ENCODE assay signal across 8 cellular contexts in the genomic region with DNA sequence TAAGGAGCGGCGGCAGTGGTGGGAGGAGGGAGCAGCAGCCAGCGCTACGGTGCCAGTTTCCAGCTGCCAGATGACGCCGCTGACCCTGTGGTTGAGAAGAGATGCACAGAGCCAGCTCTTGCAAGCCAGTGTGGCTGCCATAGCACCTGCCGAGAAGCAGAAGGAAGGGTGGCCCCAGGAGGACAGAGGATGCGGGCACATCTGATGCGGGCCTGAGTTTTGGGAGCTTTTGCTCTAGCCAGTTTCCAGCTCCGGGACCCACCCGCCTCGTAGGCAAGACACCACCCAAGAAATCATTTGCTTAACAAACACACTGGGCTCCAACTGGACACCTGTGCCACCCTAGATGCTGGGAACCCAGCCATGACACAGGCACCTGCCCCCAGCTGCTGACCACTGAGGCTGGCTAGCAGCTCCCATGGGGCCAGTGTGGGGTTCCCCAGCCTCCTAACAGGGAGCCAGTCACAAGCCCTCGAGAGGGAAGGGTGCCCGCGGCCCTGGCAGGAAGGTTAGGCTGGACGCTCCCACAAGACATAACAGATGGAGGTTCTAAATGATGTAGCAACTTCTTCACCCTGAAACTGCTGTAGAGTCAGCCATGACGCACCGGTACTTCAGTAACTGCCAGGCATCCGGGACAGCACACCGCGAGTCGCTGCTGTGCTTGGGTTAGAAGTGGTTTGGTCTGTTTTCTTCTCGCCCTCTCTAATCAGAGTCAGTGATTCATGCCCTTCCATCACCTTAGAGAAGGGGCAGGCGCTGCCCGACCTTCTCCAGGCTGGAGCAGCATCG. TPM values are rescaled to one million over a fixed set of nuclear protein-coding genes. Genes with fewer than 3 reads are reported as not detected.
A peak's percentile ranks its signal among the peaks of the same experiment; 100 is the strongest.
DNase-seq lines count a peak whose midpoint lies in the region; ATAC-seq and TF ChIP-seq lines count a peak whose summit lies in the region.

No MANE protein-coding gene starts in this region.

- no peaks in the 10 kb centered on the region for H3K9me3 ChIP-seq in Caco-2

- CTCF ChIA-PET in Caco-2 (lab: Charles Lee) = no interaction called here

- peak; percentile 57 for DNase-seq in AG08395 (ENCODE audit: low spot score)
- peak; percentile 29 for DNase-seq in NCI-H510A treated with DMSO at 0.1 percent for 48 hours (lab: John Stamatoyannopoulos, UW)
- DNase-seq in fibroblast of pulmonary artery (ENCODE audit: low read depth) = peak; percentile 15
- no peak for DNase-seq in Caco-2
- no peak for DNase-seq in cortex of kidney (lab: John Stamatoyannopoulos, UW)
- no peak for DNase-seq in NCI-H1092 treated with DMSO at 0.1 percent for 48 hours (lab: John Stamatoyannopoulos, UW)

- H3K4me3 Mint-ChIP-seq in Caco-2 (ENCODE audit: unreplicated experiment) = no peak overlapping the region

- H3K9me3 Mint-ChIP-seq in Caco-2 (ENCODE audit: unreplicated experiment) = no peaks in the 10 kb centered on the region

- H3K27me3 ChIP-seq in Caco-2 (replicated peaks; ENCODE audit: control insufficient read depth, insufficient read depth, low read length) = no peaks in the 10 kb centered on the region

- POLR2A ChIA-PET in Caco-2 (lab: Charles Lee) = interaction anchor here (0.6 kb wide), 1 partner anchor 1462 kb away, joined by 6 read pairs; no protein-coding TSS in a partner anchor

- H3K36me3 ChIP-seq in Caco-2 (ENCODE audit: control insufficient read depth, insufficient read depth, low read length) = no peaks in the 10 kb centered on the region

- no TSS peak for BruUV-seq in Caco-2 (replicated peaks; lab: Mats Ljungman, UMichigan)

- H3K4me1 ChIP-seq in Caco-2 = no peaks in the 10 kb centered on the region

- H3K4me3 ChIP-seq in fibroblast of pulmonary artery (replicated peaks; ENCODE audit: low read depth, low read length) (no peak overlapping the region), Caco-2 (ENCODE audit: low read depth, low read length) (no peak overlapping the region)

- intact Hi-C loops in Caco-2 (cut with micrococcal nuclease; ENCODE audit: unreplicated experiment) = no loop called here

- H3K27me3 Mint-ChIP-seq in Caco-2 (ENCODE audit: insufficient read depth, unreplicated experiment) = peaks cover 3% of the 10 kb centered on the region

- ATAC-seq in GM18867 (IDR thresholded peaks at IDR 0.05; ENCODE audit: unreplicated experiment) = peak; percentile 54
- no peak for ATAC-seq in HG02970 (IDR thresholded peaks at IDR 0.05; ENCODE audit: low FRiP score, unreplicated experiment)

- no peaks in the 10 kb centered on the region for H3K36me3 Mint-ChIP-seq in Caco-2 (ENCODE audit: insufficient read depth, unreplicated experiment)

- TF ChIP-seq CTCF in fibroblast of pulmonary artery (IDR thresholded peaks at IDR 0.05; ENCODE audit: low read length, missing control alignments) = no peak
- TF ChIP-seq CTCF in Caco-2 (IDR thresholded peaks at IDR 0.05; ENCODE audit: insufficient read depth in 1 of 2, low read depth in 1 of 2, low read length in 1 of 2, severe bottlenecking in 1 of 2, unreplicated experiment in 1 of 2) = no peak

- H3K27ac Mint-ChIP-seq in Caco-2 (ENCODE audit: unreplicated experiment) = no peak overlapping the region

- no peaks in the 10 kb centered on the region for H3K4me1 Mint-ChIP-seq in Caco-2 (ENCODE audit: low read depth, unreplicated experiment)

RNA-seq across cellular contexts. Expression of gene MSANTD1, which starts 8.9 kb away (rescaled TPM):
- total RNA-seq in Caco-2 (2022) = 0.93 and 0.95 TPM in 2 replicates

RNA-seq across cellular contexts. Expression of gene RGS12, which starts 34.9 kb away (rescaled TPM):
- 23.1 and 24.1 TPM in 2 replicates for total RNA-seq in Caco-2 (2022)

Comparison
In these comparisons a context has a peak if more than half of its experiments do, and no peak if none do; other contexts are left out.
1. DNase-seq: peak in AG08395 (single experiment), NCI-H510A treated with DMSO at 0.1 percent for 48 hours (single experiment) and fibroblast of pulmonary artery (single experiment); none in Caco-2 (0 of 2), cortex of kidney (single experiment) and NCI-H1092 treated with DMSO at 0.1 percent for 48 hours (single experiment).